19 cellular contexts compared by ENCODE assay signal in the genomic region with DNA sequence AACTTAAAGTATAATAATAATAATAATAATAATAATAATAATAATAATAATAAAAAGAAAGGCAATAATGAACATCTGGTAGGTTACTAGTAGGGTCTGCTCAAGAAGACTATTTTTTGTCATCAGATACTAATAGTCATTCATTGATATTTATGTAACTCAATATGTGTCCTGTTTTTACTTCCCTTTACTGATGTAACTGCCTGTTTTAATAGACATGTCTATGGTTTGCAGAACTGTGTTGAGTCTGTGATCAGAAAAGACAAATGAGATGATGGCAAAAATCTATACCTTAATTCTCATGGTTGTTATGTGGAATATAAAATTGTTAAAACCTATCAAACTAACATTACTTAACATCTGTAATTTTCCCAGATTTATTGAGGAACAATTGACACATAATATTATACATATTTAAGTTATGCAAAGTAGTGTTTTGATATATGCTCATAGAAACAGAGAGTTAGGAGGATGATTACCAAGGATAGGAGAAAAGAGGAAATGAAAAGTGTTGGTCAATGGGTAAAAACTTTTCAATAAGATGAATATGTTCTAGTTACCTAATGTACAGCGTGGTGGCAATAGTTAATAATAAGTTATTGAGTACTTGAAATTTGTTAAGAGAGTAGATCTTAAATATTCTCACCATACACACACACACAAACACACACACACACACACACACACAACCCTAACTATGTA.
DNase-seq lines count a peak whose midpoint lies in the region; ATAC-seq and TF ChIP-seq lines count a peak whose summit lies in the region.
"Had no signal": no experiment of that assay in that cellular context is flagged by ENCODE, and none has a peak within 500 bp of the region (broad histone marks: within the 10 kb centered on the region; RNA-seq: fewer than 3 reads in every experiment).

No MANE protein-coding gene starts in this region.

- no peaks in the 10 kb centered on the region for H3K27me3 ChIP-seq in foreskin keratinocyte
- H3K27me3 ChIP-seq: SJCRH30 had no signal

- no peak overlapping the region for H3K27ac ChIP-seq in foreskin keratinocyte
- H3K27ac ChIP-seq: coronary artery, SJCRH30 had no signal

- peak; percentile 95 for ATAC-seq in GM18517 (IDR thresholded peaks at IDR 0.05; ENCODE audit: unreplicated experiment)
- peak; percentile 63 for ATAC-seq in GM19468 (IDR thresholded peaks at IDR 0.05; ENCODE audit: extremely low read depth, unreplicated experiment)
- ATAC-seq in HG02798 (IDR thresholded peaks at IDR 0.05; ENCODE audit: poor library complexity, unreplicated experiment), result peak; percentile 74
- peak; percentile 96 for ATAC-seq in HG03354 (IDR thresholded peaks at IDR 0.05; ENCODE audit: poor library complexity, severe bottlenecking, unreplicated experiment)
- no peak for ATAC-seq in foreskin keratinocyte
- ATAC-seq: esophagus mucosa, left ventricle myocardium superior had no signal

- TF ChIP-seq CTCF in foreskin keratinocyte (conservative IDR thresholded peaks at IDR 0.05), result no peak

- no peak for DNase-seq in foreskin keratinocyte
- DNase-seq in amygdala (lab: John Stamatoyannopoulos, UW), result no peak
- no peak for DNase-seq in DMS79 treated with DMSO at 0.1 percent for 48 hours (lab: John Stamatoyannopoulos, UW)
- DNase-seq in dermis blood vessel endothelial cell, result no peak
- DNase-seq: activated CD4-positive, alpha-beta memory T cell treated with anti-CD3 and anti-CD28 coated beads for 36 hours; COR-L47; hippocampal formation; left ventricle myocardium superior; NCI-H187 treated with DMSO at 0.1 percent for 48 hours; NK-92 treated with Interleukin-12 subunit alpha and Interleukin-12 subunit beta, amount 100 ng/mL, for 24 hours; SJCRH30; stimulated activated CD4-positive, alpha-beta T cell treated with anti-CD3 and anti-CD28 coated beads, Interleukin-2, amount 100 ng/mL, for 24 hours; trophoblast cell had no signal

- H3K4me1 ChIP-seq in foreskin keratinocyte, result no peaks in the 10 kb centered on the region
- H3K4me1 ChIP-seq: SJCRH30 had no signal
